Comparison of ENCODE assay signal across 25 cellular contexts in the genomic region with DNA sequence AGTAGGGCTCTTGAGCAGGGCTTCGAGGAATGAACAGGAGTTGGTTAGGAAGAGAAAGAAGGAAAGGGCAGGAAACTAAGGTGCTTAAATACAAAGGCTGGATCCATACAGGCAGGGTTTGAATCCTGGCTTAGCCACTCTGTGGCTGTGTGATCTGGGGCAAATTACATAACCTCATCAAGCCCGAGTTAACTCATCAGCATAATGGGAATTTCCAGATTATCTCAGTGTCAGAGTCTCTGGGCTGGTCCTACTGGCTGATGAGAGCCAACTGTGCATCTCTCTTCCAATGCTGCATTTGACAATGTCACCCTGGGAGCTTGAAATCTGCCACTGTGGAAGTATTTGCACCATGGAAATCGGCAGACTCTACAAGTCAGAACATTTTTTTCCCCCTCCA.
"Had no signal": no experiment of that assay in that cellular context is flagged by ENCODE, and none has a peak within 500 bp of the region (broad histone marks: within the 10 kb centered on the region; RNA-seq: fewer than 3 reads in every experiment).

No MANE protein-coding gene starts in this region.

- H3K4me3 ChIP-seq: colonic mucosa, dorsolateral prefrontal cortex, heart left ventricle, mucosa of descending colon, right lobe of liver, upper lobe of left lung had no signal

- ATAC-seq: effector memory CD8-positive, alpha-beta T cell; left cardiac atrium; mucosa of descending colon; T-helper 17 cell had no signal

- H3K4me3 Mint-ChIP-seq: activated naive CD4-positive, alpha-beta T cell treated with anti-CD3 and anti-CD28 coated beads for 36 hours; activated naive CD8-positive, alpha-beta T cell treated with anti-CD3 and anti-CD28 coated beads, Interleukin-2, amount 10 ng/mL, durations not matched to agents 7 days and 5 days; effector memory CD8-positive, alpha-beta T cell; nephron progenitor cell; stimulated activated naive B cell treated with anti-CD40 and anti-IgM and Interleukin-4, amounts not matched to agents 10 μg/mL and 1 μg/mL and 100 μg/mL, for 72 hours; T-helper 17 cell had no signal

- H3K36me3 ChIP-seq: colonic mucosa, heart left ventricle, right lobe of liver, upper lobe of left lung had no signal

- H3K27ac ChIP-seq: colonic mucosa, dorsolateral prefrontal cortex, heart left ventricle, right lobe of liver, upper lobe of left lung had no signal

- H3K27me3 ChIP-seq: colonic mucosa, right lobe of liver, upper lobe of left lung had no signal

- DNase-seq: activated CD4-positive, alpha-beta T cell treated with anti-CD3 and anti-CD28 coated beads for 4 hours; activated CD4-positive, alpha-beta T cell treated with anti-CD3 and anti-CD28 coated beads, Interleukin-2, amount 50 U/mL, for 48 hours; activated CD4-positive, CD25-positive, alpha-beta regulatory T cell; activated CD8-positive, alpha-beta memory T cell treated with anti-CD3 and anti-CD28 coated beads, Interleukin-2, amount 50 U/mL, for 48 hours; activated effector memory CD4-positive, alpha-beta T cell treated with Interleukin-2 at 50 U/mL for 16 hours; activated naive CD4-positive, alpha-beta T cell treated with anti-CD3 and anti-CD28 coated beads for 36 hours; activated naive CD8-positive, alpha-beta T cell treated with anti-CD3 and anti-CD28 coated beads, Interleukin-2, amount 10 ng/mL, durations not matched to agents 7 days and 5 days; activated T-cell treated with anti-CD3 and anti-CD28 coated beads, Interleukin-2, amount 50 U/mL, for 48 hours; amniotic stem cell; colonic mucosa; dorsolateral prefrontal cortex; effector memory CD8-positive, alpha-beta T cell; heart left ventricle; islet precursor cell; left cardiac atrium; mesenchymal stem cell; mucosa of descending colon; nephron progenitor cell; occipital lobe; right lobe of liver; small intestine; stimulated activated CD4-positive, alpha-beta T cell treated with anti-CD3 and anti-CD28 coated beads, Interleukin-15, amount 100 ng/mL, for 24 hours; stimulated activated naive B cell treated with anti-CD40 and anti-IgM and Interleukin-4, amounts not matched to agents 10 μg/mL and 1 μg/mL and 100 μg/mL, for 72 hours; T-helper 17 cell; upper lobe of left lung had no signal

- H3K4me1 ChIP-seq: colonic mucosa, right lobe of liver had no signal

- H3K27ac Mint-ChIP-seq: activated naive CD4-positive, alpha-beta T cell treated with anti-CD3 and anti-CD28 coated beads for 36 hours; activated naive CD8-positive, alpha-beta T cell treated with anti-CD3 and anti-CD28 coated beads, Interleukin-2, amount 10 ng/mL, durations not matched to agents 7 days and 5 days; effector memory CD8-positive, alpha-beta T cell; nephron progenitor cell; stimulated activated naive B cell treated with anti-CD40 and anti-IgM and Interleukin-4, amounts not matched to agents 10 μg/mL and 1 μg/mL and 100 μg/mL, for 72 hours; T-helper 17 cell had no signal

- H3K4me1 Mint-ChIP-seq: T-helper 17 cell had no signal

- H3K9me3 ChIP-seq: colonic mucosa, mucosa of descending colon, right lobe of liver had no signal

- H3K9me3 Mint-ChIP-seq: effector memory CD8-positive, alpha-beta T cell had no signal
